In the genomic region with DNA sequence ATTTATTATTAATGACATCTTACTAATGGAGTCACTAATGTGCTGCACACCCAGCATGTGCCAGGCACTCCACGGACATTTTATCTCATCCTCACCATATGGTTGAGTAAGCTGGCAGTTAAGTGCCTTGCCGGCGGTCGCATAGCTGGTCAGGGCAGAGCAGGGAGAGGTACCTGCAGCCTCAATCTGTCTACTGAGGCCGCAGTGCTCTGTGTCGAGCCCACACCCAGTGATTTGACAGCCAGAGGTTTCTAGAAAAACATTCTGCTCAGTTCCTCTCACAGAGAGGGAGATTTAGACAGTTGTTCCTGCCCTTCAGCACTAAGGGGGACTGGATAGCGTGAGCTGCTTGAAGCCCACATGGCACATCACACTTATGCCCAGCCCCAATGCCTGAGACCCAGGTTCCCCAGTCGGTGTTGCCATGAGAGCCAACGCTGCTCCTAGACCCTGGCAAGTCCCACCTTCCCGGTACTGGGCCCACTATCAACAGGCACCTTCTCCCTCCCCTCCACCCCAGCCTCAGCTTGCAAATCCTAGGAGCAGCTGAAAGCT, we compare ENCODE assay signal across 1 cellular context.
TF ChIP-seq lines count a peak whose summit lies in the region.

No MANE protein-coding gene starts in this region.

TF ChIP-seq in H1, 55 proteins besides CTCF, POLR2A, EP300 and RAD21:
- TF ChIP-seq CHD1 (IDR thresholded peaks at IDR 0.05; ENCODE audit: low read depth, low read length): no peak
- TF ChIP-seq, protein P1, sequence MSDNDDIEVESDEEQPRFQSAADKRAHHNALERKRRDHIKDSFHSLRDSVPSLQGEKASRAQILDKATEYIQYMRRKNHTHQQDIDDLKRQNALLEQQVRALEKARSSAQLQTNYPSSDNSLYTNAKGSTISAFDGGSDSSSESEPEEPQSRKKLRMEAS (IDR thresholded peaks at IDR 0.05): peak; percentile 48
- no peak for TF ChIP-seq CREB1 (IDR thresholded peaks at IDR 0.05)
- TF ChIP-seq HDAC6 (IDR thresholded peaks at IDR 0.05; ENCODE audit: low read depth, low read length): no peak
